ENCODE assay signal across 8 cellular contexts in genomic region chr6:107064579-107065065, GRCh38. TPM values are rescaled to one million over a fixed set of nuclear protein-coding genes. Genes with fewer than 3 reads are reported as not detected.
A peak's percentile ranks its signal among the peaks of the same experiment; 100 is the strongest.
DNase-seq lines count a peak whose midpoint lies in the region; ATAC-seq, FAIRE-seq and TF ChIP-seq lines count a peak whose summit lies in the region.

No MANE protein-coding gene starts in this region.

- no peaks in the 10 kb centered on the region for H3K27me3 Mint-ChIP-seq in MCF 10A (ENCODE audit: insufficient read depth, unreplicated experiment)
- H3K27me3 Mint-ChIP-seq in stimulated activated memory B cell treated with anti-CD40 and anti-IgM and Interleukin-4, amounts not matched to agents 10 μg/mL and 1 μg/mL and 100 μg/mL, for 72 hours, result no peaks in the 10 kb centered on the region

- H3K27ac ChIP-seq in breast epithelium (no peak overlapping the region), endothelial cell of umbilical vein (ENCODE audit: insufficient read depth, low read depth, low read length) (no peak overlapping the region)

- no peaks in the 10 kb centered on the region for H3K9me1 ChIP-seq in endothelial cell of umbilical vein (replicated peaks; ENCODE audit: control insufficient read depth, extremely low read depth, insufficient read depth, low read length)

- no peak overlapping the region for H2AFZ ChIP-seq in endothelial cell of umbilical vein (ENCODE audit: low read depth, low read length)

- H3K36me3 ChIP-seq in breast epithelium (no peaks in the 10 kb centered on the region), endothelial cell of umbilical vein (ENCODE audit: control insufficient read depth in 2 of 2, extremely low read depth in 1 of 2, insufficient read depth in 2 of 2, low read length in 2 of 2) (no peaks in the 10 kb centered on the region)

- H3K4me2 ChIP-seq in endothelial cell of umbilical vein (ENCODE audit: insufficient read depth, low read length), result no peak overlapping the region

- H3K79me2 ChIP-seq in endothelial cell of umbilical vein (ENCODE audit: control insufficient read depth, insufficient read depth, low read length), result no peaks in the 10 kb centered on the region

- TF ChIP-seq POLR2A in breast epithelium (IDR thresholded peaks at IDR 0.05) (no peak), endothelial cell of umbilical vein (IDR thresholded peaks at IDR 0.05; ENCODE audit: low read depth, low read length) (no peak)

- no peaks in the 10 kb centered on the region for H4K20me1 ChIP-seq in endothelial cell of umbilical vein (replicated peaks; ENCODE audit: control insufficient read depth, extremely low read depth, insufficient read depth, low read length)

- POLR2A ChIA-PET in MCF 10A (lab: Yijun Ruan, JAX), result interaction anchor here (0.6 kb wide), 1 partner anchor 18 kb away, joined by 4 read pairs; no protein-coding TSS in a partner anchor
- POLR2A ChIA-PET in endothelial cell of umbilical vein (lab: Charles Lee), result no interaction called here

- H3K4me1 ChIP-seq in breast epithelium (no peaks in the 10 kb centered on the region), endothelial cell of umbilical vein (ENCODE audit: control insufficient read depth, extremely low read depth, insufficient read depth, low read length) (no peaks in the 10 kb centered on the region)

- H3K27ac Mint-ChIP-seq in MCF 10A (ENCODE audit: low read depth, unreplicated experiment), result no peak overlapping the region
- no peak overlapping the region for H3K27ac Mint-ChIP-seq in stimulated activated memory B cell treated with anti-CD40 and anti-IgM and Interleukin-4, amounts not matched to agents 10 μg/mL and 1 μg/mL and 100 μg/mL, for 72 hours

- no peak for FAIRE-seq in endothelial cell of umbilical vein (lab: Jason Lieb, UNC)

- peaks cover 6% of the 10 kb centered on the region for H3K36me3 Mint-ChIP-seq in MCF 10A (ENCODE audit: insufficient read depth, unreplicated experiment)
- H3K36me3 Mint-ChIP-seq in stimulated activated memory B cell treated with anti-CD40 and anti-IgM and Interleukin-4, amounts not matched to agents 10 μg/mL and 1 μg/mL and 100 μg/mL, for 72 hours, result peaks cover 17% of the 10 kb centered on the region

- no peaks in the 10 kb centered on the region for H3K9me3 Mint-ChIP-seq in MCF 10A (ENCODE audit: unreplicated experiment)
- no peaks in the 10 kb centered on the region for H3K9me3 Mint-ChIP-seq in stimulated activated memory B cell treated with anti-CD40 and anti-IgM and Interleukin-4, amounts not matched to agents 10 μg/mL and 1 μg/mL and 100 μg/mL, for 72 hours

- no peak overlapping the region for H3K4me3 Mint-ChIP-seq in MCF 10A (ENCODE audit: unreplicated experiment)
- no peak overlapping the region for H3K4me3 Mint-ChIP-seq in stimulated activated memory B cell treated with anti-CD40 and anti-IgM and Interleukin-4, amounts not matched to agents 10 μg/mL and 1 μg/mL and 100 μg/mL, for 72 hours

- peak; percentile 29 for ATAC-seq in stimulated activated memory B cell treated with anti-CD40 and anti-IgM and Interleukin-4, amounts not matched to agents 10 μg/mL and 1 μg/mL and 100 μg/mL, for 72 hours
- no peak for ATAC-seq in HG03457 (IDR thresholded peaks at IDR 0.05; ENCODE audit: unreplicated experiment)
- no peak for ATAC-seq in HG02970 (IDR thresholded peaks at IDR 0.05; ENCODE audit: low FRiP score, unreplicated experiment)

- no peaks in the 10 kb centered on the region for H3K27me3 ChIP-seq in breast epithelium
- peaks cover 0 to 1% of the 10 kb centered on the region in 2 experiments for H3K27me3 ChIP-seq in endothelial cell of umbilical vein (ENCODE audit: control insufficient read depth in 2 of 2, insufficient read depth in 2 of 2, low read length in 2 of 2)

- TF ChIP-seq CTCF in MCF 10A (IDR thresholded peaks at IDR 0.05; ENCODE audit: unreplicated experiment) (no peak), breast epithelium (IDR thresholded peaks at IDR 0.05) (no peak), endothelial cell of umbilical vein (IDR thresholded peaks at IDR 0.05; ENCODE audit: extremely low read depth in 1 of 2, insufficient read depth in 1 of 2, low read depth in 1 of 2, low read length in 2 of 2) (no peak)

- intact Hi-C loops in MCF 10A (cut with micrococcal nuclease) (no loop called here), breast epithelium (cut with DNase I; ENCODE audit: low total_unique reads) (no loop called here), endothelial cell of umbilical vein (cut with micrococcal nuclease) (no loop called here)

- H3K4me3 ChIP-seq in breast epithelium (peak overlapping the region in 1 of 3 donors; percentile 3), endothelial cell of umbilical vein (replicated peaks in 1 of 3; ENCODE audit: insufficient read depth in 1 of 3, low read depth in 1 of 3, low read length in 3 of 3) (no peak overlapping the region)

- H3K9me3 ChIP-seq in breast epithelium, result no peaks in the 10 kb centered on the region
- H3K9me3 ChIP-seq in endothelial cell of umbilical vein (replicated peaks; ENCODE audit: control insufficient read depth, insufficient read depth, low read length), result no peaks in the 10 kb centered on the region

- BruUV-seq in MCF 10A (replicated peaks; lab: Mats Ljungman, UMichigan) (no TSS peak), endothelial cell of umbilical vein (replicated peaks; lab: Mats Ljungman, UMichigan) (no TSS peak)

- DNase-seq in MCF 10A (ENCODE audit: unreplicated experiment) (peak; percentile 53), breast epithelium (ENCODE audit: low spot score in 2 of 2) (no peak), NOMO-1 treated with DMSO at 0.1 percent for 48 hours (lab: John Stamatoyannopoulos, UW; ENCODE audit: unreplicated experiment) (peak; percentile 52), endothelial cell of umbilical vein (ENCODE audit: low read depth, low spot score) (peak; percentile 21), NCI-H446 treated with DMSO at 0.1 percent for 48 hours (lab: John Stamatoyannopoulos, UW) (no peak)

- peaks cover 9% of the 10 kb centered on the region for H3K4me1 Mint-ChIP-seq in MCF 10A (ENCODE audit: insufficient read depth, unreplicated experiment)
- H3K4me1 Mint-ChIP-seq in stimulated activated memory B cell treated with anti-CD40 and anti-IgM and Interleukin-4, amounts not matched to agents 10 μg/mL and 1 μg/mL and 100 μg/mL, for 72 hours, result peaks cover 23% of the 10 kb centered on the region

- CTCF ChIA-PET in MCF 10A (lab: Yijun Ruan, JAX), result no interaction called here
- CTCF ChIA-PET in endothelial cell of umbilical vein (lab: Charles Lee), result interaction anchor here (1.4 kb wide), 1 partner anchor 49 kb away, joined by 4 read pairs; no protein-coding TSS in a partner anchor

- H3K9ac ChIP-seq in endothelial cell of umbilical vein (replicated peaks; ENCODE audit: extremely low read depth, insufficient read depth, low read length), result no peak overlapping the region

- dilution Hi-C loops in endothelial cell of umbilical vein (cut with MboI; ENCODE audit: extremely low pct_ligation_motif_present, low sequenced_read_pairs), result no loop called here

TF ChIP-seq in endothelial cell of umbilical vein, 7 proteins besides CTCF, POLR2A, EP300 and RAD21:
- TF ChIP-seq POLR2AphosphoS5 (IDR thresholded peaks at IDR 0.05; ENCODE audit: insufficient read depth, low read depth, low read length) (no peak), JUN (IDR thresholded peaks at IDR 0.05; ENCODE audit: borderline replicate concordance, insufficient read depth, insufficient read length, low read depth) (no peak), EZH2 (IDR thresholded peaks at IDR 0.05; ENCODE audit: borderline replicate concordance, low read depth, low read length, severe bottlenecking) (no peak), MAX (IDR thresholded peaks at IDR 0.05; ENCODE audit: insufficient read depth, insufficient read length) (no peak), GATA2 (IDR thresholded peaks at IDR 0.05; ENCODE audit: insufficient read depth, insufficient read length, low read depth, low read length) (no peak), MYC (IDR thresholded peaks at IDR 0.05; ENCODE audit: low read depth, low read length) (no peak), FOS (IDR thresholded peaks at IDR 0.05; ENCODE audit: borderline replicate concordance, insufficient read depth, low read length) (no peak)

RNA-seq across cellular contexts. Expression of gene MTRES1, which starts 36.6 kb away (rescaled TPM):
- total RNA-seq in MCF 10A (2022) (22.0 and 22.4 TPM in 2 replicates), breast epithelium (10 to 100 TPM; 10.8 to 13.5 (median 13.3) TPM), endothelial cell of umbilical vein (17.5 and 17.8 TPM in 2 replicates)
- polyA plus RNA-seq in endothelial cell of umbilical vein, result 4.9 and 8.3 TPM in 2 replicates
- polyA plus RNA-seq in endothelial cell of umbilical vein (2011; cell fraction: cytosol; rRNA removed), result 8.8 and 10.2 TPM in 2 replicates
- 9.7 and 14.8 TPM in 2 replicates for polyA plus RNA-seq in endothelial cell of umbilical vein (2011; cell fraction: nucleus; rRNA removed)
- 19.5 and 27.4 TPM in 2 replicates for polyA plus RNA-seq in endothelial cell of umbilical vein (2012)
- polyA minus RNA-seq in endothelial cell of umbilical vein, result 4.4 and 6.2 TPM in 2 replicates
- 5.0 TPM for polyA minus RNA-seq in endothelial cell of umbilical vein (2011; cell fraction: cytosol; rRNA and poly(A)+ RNA removed)
- 7.3 and 8.3 TPM in 2 replicates for polyA minus RNA-seq in endothelial cell of umbilical vein (2011; cell fraction: nucleus; rRNA and poly(A)+ RNA removed)

RNA-seq across cellular contexts. Expression of gene BEND3, which starts 50.7 kb away (rescaled TPM):
- total RNA-seq in MCF 10A (2022) (2.8 and 3.1 TPM in 2 replicates), breast epithelium (1 to 10 TPM in 2 of 3 donors, under 1 TPM in 1; 0.96 to 3.6 (median 2.5) TPM), endothelial cell of umbilical vein (4.8 TPM in 2 replicates)
- 1.4 and 1.6 TPM in 2 replicates for polyA plus RNA-seq in endothelial cell of umbilical vein
- polyA plus RNA-seq in endothelial cell of umbilical vein (2011; cell fraction: cytosol; rRNA removed), result 1.9 TPM in 2 replicates
- polyA plus RNA-seq in endothelial cell of umbilical vein (2011; cell fraction: nucleus; rRNA removed), result 2.9 and 3.4 TPM in 2 replicates
- polyA plus RNA-seq in endothelial cell of umbilical vein (2012), result 1.6 and 1.9 TPM in 2 replicates
- 4.4 and 5.8 TPM in 2 replicates for polyA minus RNA-seq in endothelial cell of umbilical vein
- 8.7 TPM for polyA minus RNA-seq in endothelial cell of umbilical vein (2011; cell fraction: cytosol; rRNA and poly(A)+ RNA removed)
- polyA minus RNA-seq in endothelial cell of umbilical vein (2011; cell fraction: nucleus; rRNA and poly(A)+ RNA removed), result 4.0 and 4.2 TPM in 2 replicates

Comparison
In these comparisons a context has a peak if more than half of its experiments do, and no peak if none do; other contexts are left out.
1. DNase-seq: peak in MCF 10A (single experiment), NOMO-1 treated with DMSO at 0.1 percent for 48 hours (single experiment) and endothelial cell of umbilical vein (single experiment); none in breast epithelium (0 of 2) and NCI-H446 treated with DMSO at 0.1 percent for 48 hours (single experiment).